In genomic region chr22:17583151-17583550, GRCh38 we compare ENCODE assay signal across 30 cellular contexts. TPM values are rescaled to one million over a fixed set of nuclear protein-coding genes. Genes with fewer than 3 reads are reported as not detected.
"Had no signal": no experiment of that assay in that cellular context is flagged by ENCODE, and none has a peak within 500 bp of the region (broad histone marks: within the 10 kb centered on the region; RNA-seq: fewer than 3 reads in every experiment).

No MANE protein-coding gene starts in this region.

- H3K36me3 ChIP-seq: brain microvascular endothelial cell, WERI-Rb-1 had no signal

- H3K27ac ChIP-seq: brain microvascular endothelial cell, esophagus muscularis mucosa, foreskin keratinocyte, gastrocnemius medialis, WERI-Rb-1 had no signal

- ATAC-seq: activated CD4-positive, CD25-positive, alpha-beta regulatory T cell treated with anti-CD3 and anti-CD28 coated beads, Interleukin-2, amount 50 U/mL, for 24 hours; activated CD8-positive, alpha-beta T cell treated with anti-CD3 and anti-CD28 coated beads for 36 hours; activated T-cell treated with anti-CD3 and anti-CD28 coated beads, Interleukin-2, amount 50 U/mL, for 4 hours; activated T-helper 17 cell treated with anti-CD3 and anti-CD28 coated beads, Interleukin-2, amount 50 U/mL, for 72 hours; effector memory CD8-positive, alpha-beta T cell; foreskin keratinocyte; gastrocnemius medialis; T-helper 17 cell had no signal

- H3K4me1 ChIP-seq: foreskin keratinocyte had no signal

- DNase-seq: activated B cell treated with CpG ODN at 0.5 μM for 24 hours; activated CD4-positive, alpha-beta T cell treated with anti-CD3 and anti-CD28 coated beads for 48 hours; activated CD4-positive, alpha-beta T cell treated with anti-CD3 and anti-CD28 coated beads, Interleukin-2, amount 50 U/mL, for 1 hour; activated CD4-positive, alpha-beta T cell treated with anti-CD3 and anti-CD28 coated beads, Interleukin-2, amount 50 U/mL, for 48 hours; activated CD8-positive, alpha-beta memory T cell treated with anti-CD3 and anti-CD28 coated beads for 24 hours; activated CD8-positive, alpha-beta T cell treated with anti-CD3 and anti-CD28 coated beads for 36 hours; activated effector memory CD4-positive, alpha-beta T cell treated with Interleukin-2 at 50 U/mL for 16 hours; activated gamma-delta T cell treated with Interleukin-2 at 50 U/mL for 16 hours; activated naive CD4-positive, alpha-beta T cell treated with anti-CD3 and anti-CD28 coated beads, Interleukin-2, amount 50 U/mL, for 16 hours; activated naive CD4-positive, alpha-beta T cell treated with Interleukin-2 at 50 U/mL for 16 hours; activated T-cell treated with anti-CD3 and anti-CD28 coated beads, Interleukin-2, amount 50 U/mL, for 4 hours; amniotic stem cell; anterior cingulate cortex; brain microvascular endothelial cell; cortex of kidney; dermis blood vessel endothelial cell; effector CD4-positive, alpha-beta T cell; effector memory CD8-positive, alpha-beta T cell; erythroblast; foreskin keratinocyte; gastrocnemius medialis; glutamatergic neuron; T-helper 1 cell; T-helper 17 cell; T1000; WERI-Rb-1 had no signal

- H3K4me3 ChIP-seq: esophagus muscularis mucosa, gastrocnemius medialis had no signal

- H3K27me3 ChIP-seq: brain microvascular endothelial cell, foreskin keratinocyte, gastrocnemius medialis had no signal

- H3K9me3 ChIP-seq: esophagus muscularis mucosa, gastrocnemius medialis had no signal

RNA-seq across cellular contexts. Expression of gene SLC25A18, which starts 19.9 kb away (rescaled TPM):
- total RNA-seq: activated CD8-positive, alpha-beta T cell treated with anti-CD3 and anti-CD28 coated beads for 36 hours; activated T-cell treated with anti-CD3 and anti-CD28 coated beads, Interleukin-2, amount 50 U/mL, for 4 hours; activated T-helper 17 cell treated with anti-CD3 and anti-CD28 coated beads, Interleukin-2, amount 50 U/mL, for 72 hours; chondrocyte; dermis blood vessel endothelial cell; foreskin keratinocyte; T-helper 17 cell had no signal
- polyA plus RNA-seq: foreskin keratinocyte had no signal
